In the genomic region with DNA sequence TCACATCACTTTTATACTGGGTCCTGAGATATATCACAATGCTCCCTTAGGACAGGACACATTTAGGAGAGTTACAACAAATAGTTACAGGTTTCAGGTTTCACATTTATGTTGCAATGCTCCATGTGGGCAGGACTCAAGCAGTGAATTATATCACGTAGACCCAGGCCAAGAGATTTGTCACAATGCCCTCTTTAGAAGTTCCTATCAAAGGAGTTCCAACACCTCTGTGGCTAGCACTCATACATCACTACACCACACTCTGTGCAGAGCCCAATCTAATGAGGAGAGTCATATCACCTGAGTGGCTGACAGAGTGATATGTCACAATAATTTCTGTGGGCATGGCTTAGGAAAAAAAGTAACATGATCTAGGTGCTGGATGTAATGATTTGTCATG, we compare ENCODE assay signal across 28 cellular contexts.
DNase-seq lines count a peak whose midpoint lies in the region; ATAC-seq, FAIRE-seq and TF ChIP-seq lines count a peak whose summit lies in the region.
"Had no signal": no experiment of that assay in that cellular context is flagged by ENCODE, and none has a peak within 500 bp of the region (broad histone marks: within the 10 kb centered on the region; RNA-seq: fewer than 3 reads in every experiment).

No MANE protein-coding gene starts in this region.

- peak; percentile 69 for ATAC-seq in stimulated activated naive CD8-positive, alpha-beta T cell treated with anti-CD3 and anti-CD28 coated beads, Interleukin-15, amount 100 ng/mL, for 72 hours
- ATAC-seq in stimulated activated naive CD8-positive, alpha-beta T cell treated with anti-CD3 and anti-CD28 coated beads, Interleukin-15, Interleukin-2, amounts not matched to agents 100 U/mL and 50 U/mL, for 24 hours: no peak
- peak; percentile 81 for ATAC-seq in stimulated activated effector memory CD8-positive, alpha-beta T cell treated with anti-CD3 and anti-CD28 coated beads, Interleukin-12 subunit alpha, Interleukin-12 subunit beta, amount 100 ng/mL, for 72 hours
- ATAC-seq: A549, GM12878 had no signal

- H3K27me3 ChIP-seq in bronchial epithelial cell (ENCODE audit: control insufficient read depth, insufficient read depth, low read length) (no peaks in the 10 kb centered on the region), breast epithelium (no peaks in the 10 kb centered on the region)
- H3K27me3 ChIP-seq: BLaER1 treated with 17β-estradiol and CSF1 and Interleukin-3, amounts not matched to agents 10 nM and 100 nM had no signal

- H3K4me3 ChIP-seq in bronchial epithelial cell (ENCODE audit: low read depth, low read length) (no peak overlapping the region), breast epithelium (no peak overlapping the region)
- H3K4me3 ChIP-seq: A549; BLaER1 treated with 17β-estradiol and CSF1 and Interleukin-3, amounts not matched to agents 10 nM and 100 nM; GM12878 had no signal

- H3K4me1 Mint-ChIP-seq in stimulated activated naive CD8-positive, alpha-beta T cell treated with anti-CD3 and anti-CD28 coated beads, Interleukin-15, amount 100 ng/mL, for 72 hours: no peaks in the 10 kb centered on the region
- H3K4me1 Mint-ChIP-seq in stimulated activated effector memory CD8-positive, alpha-beta T cell treated with anti-CD3 and anti-CD28 coated beads, Interleukin-12 subunit alpha, Interleukin-12 subunit beta, amount 100 ng/mL, for 72 hours: no peaks in the 10 kb centered on the region
- H3K4me1 Mint-ChIP-seq: B cell; CD14-positive monocyte; CD4-positive, alpha-beta memory T cell; CD4-positive, CD25-positive, alpha-beta regulatory T cell; CD8-positive, alpha-beta memory T cell had no signal

- H3K4me3 Mint-ChIP-seq in stimulated activated naive CD8-positive, alpha-beta T cell treated with anti-CD3 and anti-CD28 coated beads, Interleukin-15, amount 100 ng/mL, for 72 hours: no peak overlapping the region
- no peak overlapping the region for H3K4me3 Mint-ChIP-seq in stimulated activated effector memory CD8-positive, alpha-beta T cell treated with anti-CD3 and anti-CD28 coated beads, Interleukin-12 subunit alpha, Interleukin-12 subunit beta, amount 100 ng/mL, for 72 hours
- H3K4me3 Mint-ChIP-seq: B cell; CD14-positive monocyte; CD4-positive, alpha-beta memory T cell; CD4-positive, CD25-positive, alpha-beta regulatory T cell; CD8-positive, alpha-beta memory T cell had no signal

- no peaks in the 10 kb centered on the region for H3K36me3 ChIP-seq in bronchial epithelial cell (ENCODE audit: control insufficient read depth, insufficient read depth, low read length)
- no peaks in the 10 kb centered on the region for H3K36me3 ChIP-seq in breast epithelium
- H3K36me3 ChIP-seq: BLaER1 treated with 17β-estradiol and CSF1 and Interleukin-3, amounts not matched to agents 10 nM and 100 nM had no signal

- FAIRE-seq in bronchial epithelial cell (lab: Jason Lieb, UNC): no peak
- FAIRE-seq: A549, GM12878, GM12892, GM18507 had no signal

- H3K9me3 Mint-ChIP-seq in stimulated activated naive CD8-positive, alpha-beta T cell treated with anti-CD3 and anti-CD28 coated beads, Interleukin-15, amount 100 ng/mL, for 72 hours: peaks cover 0 to 4% of the 10 kb centered on the region in 2 donors
- H3K9me3 Mint-ChIP-seq in stimulated activated effector memory CD8-positive, alpha-beta T cell treated with anti-CD3 and anti-CD28 coated beads, Interleukin-12 subunit alpha, Interleukin-12 subunit beta, amount 100 ng/mL, for 72 hours: no peaks in the 10 kb centered on the region
- H3K9me3 Mint-ChIP-seq: CD4-positive, alpha-beta memory T cell; CD4-positive, CD25-positive, alpha-beta regulatory T cell had no signal

- no peak for TF ChIP-seq POLR2A in breast epithelium (IDR thresholded peaks at IDR 0.05)

- intact Hi-C loops in breast epithelium (cut with DNase I; ENCODE audit: low total_unique reads): no loop called here

- no peaks in the 10 kb centered on the region for H3K4me1 ChIP-seq in breast epithelium
- H3K4me1 ChIP-seq: A549; BLaER1 treated with 17β-estradiol and CSF1 and Interleukin-3, amounts not matched to agents 10 nM and 100 nM had no signal

- no peak for DNase-seq in stimulated activated naive CD8-positive, alpha-beta T cell treated with anti-CD3 and anti-CD28 coated beads, Interleukin-15, amount 100 ng/mL, for 72 hours
- no peak for DNase-seq in stimulated activated naive CD8-positive, alpha-beta T cell treated with anti-CD3 and anti-CD28 coated beads, Interleukin-15, Interleukin-2, amounts not matched to agents 100 U/mL and 50 U/mL, for 24 hours
- DNase-seq in bronchial epithelial cell (ENCODE audit: low read depth) (peak; percentile 83), epithelial cell of prostate (ENCODE audit: low read depth, low spot score) (peak; percentile 20), medulla oblongata (ENCODE audit: extremely low spot score) (no peak), breast epithelium (ENCODE audit: low spot score in 2 of 2) (no peak)
- DNase-seq in stimulated activated effector memory CD8-positive, alpha-beta T cell treated with anti-CD3 and anti-CD28 coated beads, Interleukin-12 subunit alpha, Interleukin-12 subunit beta, amount 100 ng/mL, for 72 hours (ENCODE audit: low spot score in 2 of 2): no peak
- DNase-seq in NK-92 treated with Interleukin-12 subunit alpha and Interleukin-12 subunit beta, amount 100 ng/mL, for 24 hours (lab: John Stamatoyannopoulos, UW): no peak
- DNase-seq: AML-193; CD4-positive, alpha-beta memory T cell; CD4-positive, CD25-positive, alpha-beta regulatory T cell; CD8-positive, alpha-beta memory T cell; COR-L47; DMS 273 treated with DMSO at 0.1 percent for 48 hours; DMS153; DMS53; DMS79; DND-41; EL; GDM1 had no signal

- no peaks in the 10 kb centered on the region for H3K9me3 ChIP-seq in breast epithelium
- H3K9me3 ChIP-seq: A549; BLaER1 treated with 17β-estradiol and CSF1 and Interleukin-3, amounts not matched to agents 10 nM and 100 nM had no signal

- no peak for TF ChIP-seq CTCF in bronchial epithelial cell (IDR thresholded peaks at IDR 0.05; ENCODE audit: insufficient read depth, low read length, severe bottlenecking)
- no peak for TF ChIP-seq CTCF in breast epithelium (IDR thresholded peaks at IDR 0.05)

- no peaks in the 10 kb centered on the region for H3K27me3 Mint-ChIP-seq in stimulated activated naive CD8-positive, alpha-beta T cell treated with anti-CD3 and anti-CD28 coated beads, Interleukin-15, amount 100 ng/mL, for 72 hours
- H3K27me3 Mint-ChIP-seq: B cell; CD4-positive, alpha-beta memory T cell; CD4-positive, CD25-positive, alpha-beta regulatory T cell; CD8-positive, alpha-beta memory T cell had no signal

- no peak overlapping the region for H3K27ac Mint-ChIP-seq in stimulated activated naive CD8-positive, alpha-beta T cell treated with anti-CD3 and anti-CD28 coated beads, Interleukin-15, amount 100 ng/mL, for 72 hours
- H3K27ac Mint-ChIP-seq in stimulated activated effector memory CD8-positive, alpha-beta T cell treated with anti-CD3 and anti-CD28 coated beads, Interleukin-12 subunit alpha, Interleukin-12 subunit beta, amount 100 ng/mL, for 72 hours: no peak overlapping the region
- H3K27ac Mint-ChIP-seq: B cell; CD14-positive monocyte; CD4-positive, alpha-beta memory T cell; CD4-positive, CD25-positive, alpha-beta regulatory T cell; CD8-positive, alpha-beta memory T cell had no signal

- no peaks in the 10 kb centered on the region for H3K36me3 Mint-ChIP-seq in stimulated activated effector memory CD8-positive, alpha-beta T cell treated with anti-CD3 and anti-CD28 coated beads, Interleukin-12 subunit alpha, Interleukin-12 subunit beta, amount 100 ng/mL, for 72 hours
- H3K36me3 Mint-ChIP-seq: CD14-positive monocyte; CD4-positive, alpha-beta memory T cell; CD4-positive, CD25-positive, alpha-beta regulatory T cell; CD8-positive, alpha-beta memory T cell had no signal

- H3K27ac ChIP-seq in epithelial cell of prostate (no peak overlapping the region), breast epithelium (no peak overlapping the region)
- H3K27ac ChIP-seq: 22Rv1; A549; BLaER1 treated with 17β-estradiol and CSF1 and Interleukin-3, amounts not matched to agents 10 nM and 100 nM had no signal

Comparison
In these comparisons a context has a peak if more than half of its experiments do, and no peak if none do; other contexts are left out.
1. DNase-seq: peak in bronchial epithelial cell (single experiment) and epithelial cell of prostate (single experiment); none in stimulated activated naive CD8-positive, alpha-beta T cell treated with anti-CD3 and anti-CD28 coated beads, Interleukin-15, amount 100 ng/mL, for 72 hours (0 of 2), stimulated activated naive CD8-positive, alpha-beta T cell treated with anti-CD3 and anti-CD28 coated beads, Interleukin-15, Interleukin-2, amounts not matched to agents 100 U/mL and 50 U/mL, for 24 hours (single experiment), stimulated activated effector memory CD8-positive, alpha-beta T cell treated with anti-CD3 and anti-CD28 coated beads, Interleukin-12 subunit alpha, Interleukin-12 subunit beta, amount 100 ng/mL, for 72 hours (0 of 2), medulla oblongata (single experiment), NK-92 treated with Interleukin-12 subunit alpha and Interleukin-12 subunit beta, amount 100 ng/mL, for 24 hours (single experiment) and breast epithelium (0 of 2).